Comparison of ENCODE assay signal across 1 cellular context in the genomic region with DNA sequence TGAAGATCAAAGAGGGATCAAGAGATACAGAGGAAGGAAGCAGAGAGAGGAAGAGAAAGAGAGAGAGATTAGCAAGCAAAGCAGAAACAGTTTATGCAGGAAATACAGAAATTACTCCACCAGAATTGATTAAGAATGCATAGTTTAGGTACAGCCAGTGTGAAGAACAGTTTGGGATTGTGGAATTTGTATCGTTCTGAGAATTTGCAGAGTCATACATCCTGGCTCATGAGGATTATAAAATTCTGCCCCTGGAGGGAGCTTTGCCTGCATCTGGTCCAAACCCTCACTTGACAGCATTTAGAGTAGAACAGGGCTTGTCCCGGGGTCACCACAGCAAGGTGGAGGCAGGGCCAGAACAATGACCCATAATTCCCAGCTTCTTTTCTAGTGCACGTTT.
TF ChIP-seq lines count a peak whose summit lies in the region.

No MANE protein-coding gene starts in this region.

TF ChIP-seq in H1, 55 proteins besides CTCF, POLR2A, EP300 and RAD21:
- TF ChIP-seq MAFK (IDR thresholded peaks at IDR 0.05; ENCODE audit: low read depth, low read length) (0 out of 2 replicates have a peak, but pooled peaks have one; percentile 37), JUN (IDR thresholded peaks at IDR 0.05; ENCODE audit: low read depth, low read length) (no peak), BACH1 (IDR thresholded peaks at IDR 0.05; ENCODE audit: low read length) (peak; percentile 61; the same call in 1 of the 2 replicates)
- TF ChIP-seq, protein P1, sequence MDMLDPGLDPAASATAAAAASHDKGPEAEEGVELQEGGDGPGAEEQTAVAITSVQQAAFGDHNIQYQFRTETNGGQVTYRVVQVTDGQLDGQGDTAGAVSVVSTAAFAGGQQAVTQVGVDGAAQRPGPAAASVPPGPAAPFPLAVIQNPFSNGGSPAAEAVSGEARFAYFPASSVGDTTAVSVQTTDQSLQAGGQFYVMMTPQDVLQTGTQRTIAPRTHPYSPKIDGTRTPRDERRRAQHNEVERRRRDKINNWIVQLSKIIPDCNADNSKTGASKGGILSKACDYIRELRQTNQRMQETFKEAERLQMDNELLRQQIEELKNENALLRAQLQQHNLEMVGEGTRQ (IDR thresholded peaks at IDR 0.05; ENCODE audit: low read length): no peak
